In the genomic region with DNA sequence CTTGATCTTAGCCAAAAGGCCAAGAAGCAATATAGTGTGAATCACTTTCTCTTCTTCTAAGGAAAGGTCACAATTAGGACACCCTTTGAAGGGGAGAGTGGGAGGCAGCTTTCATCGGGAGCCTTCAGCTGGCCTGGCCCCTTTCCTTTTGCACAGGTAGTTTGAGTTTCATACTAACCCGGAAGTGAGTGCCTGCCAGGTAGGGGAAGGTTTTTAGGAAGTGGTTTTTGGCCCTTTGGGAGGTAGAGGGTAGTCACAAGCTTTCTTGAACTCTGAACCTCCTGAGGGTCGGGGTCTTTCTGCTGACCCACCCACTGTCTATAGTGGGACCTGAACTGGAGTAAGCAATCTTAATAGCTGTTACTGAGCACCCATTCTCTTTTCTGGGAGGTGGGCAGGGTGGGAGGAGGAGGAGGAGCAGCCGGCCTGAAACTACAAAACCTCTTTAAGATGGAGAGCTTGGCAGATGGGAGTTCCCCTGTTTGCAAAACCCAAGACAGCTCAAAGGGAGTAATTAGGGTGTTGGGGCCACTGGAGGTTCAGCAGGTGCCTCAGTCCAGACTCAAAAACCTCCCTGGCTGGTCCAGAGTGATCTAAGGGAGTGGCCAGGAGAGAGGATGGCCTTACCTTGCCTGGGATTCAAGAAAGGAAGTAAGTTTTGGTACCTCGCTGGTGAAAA, we compare ENCODE assay signal across 9 cellular contexts. TPM values are rescaled to one million over a fixed set of nuclear protein-coding genes. Genes with fewer than 3 reads are reported as not detected.
DNase-seq lines count a peak whose midpoint lies in the region; ATAC-seq, FAIRE-seq and TF ChIP-seq lines count a peak whose summit lies in the region.
"Had no signal": no experiment of that assay in that cellular context is flagged by ENCODE, and none has a peak within 500 bp of the region (broad histone marks: within the 10 kb centered on the region; RNA-seq: fewer than 3 reads in every experiment).

No MANE protein-coding gene starts in this region.

- POLR2A ChIA-PET in HCT116 (lab: Charles Lee) = no interaction called here

- H2AFZ ChIP-seq in HCT116 (ENCODE audit: low read depth, low read length, poor library complexity, severe bottlenecking) = no peak overlapping the region

- TF ChIP-seq RAD21 in HCT116 (IDR thresholded peaks at IDR 0.05; ENCODE audit: low read depth) = no peak

- intact Hi-C loops in HCT116 (cut with micrococcal nuclease) = no loop called here

- no peaks in the 10 kb centered on the region for H3K9me3 Mint-ChIP-seq in mesothelial cell of epicardium

- no peak for TF ChIP-seq POLR2A in HCT116 (IDR thresholded peaks at IDR 0.05; ENCODE audit: borderline replicate concordance, extremely low read depth, insufficient read depth, insufficient read length)

- RAD21 ChIA-PET in HCT116 (lab: Charles Lee; ENCODE audit: low non-redundant PET in 1 of 2, low total read pairs in 2 of 2, uncharacterized antibody in 2 of 2, unreplicated experiment in 2 of 2) = no interaction called here

- BruUV-seq in HCT116 (replicated peaks; lab: Mats Ljungman, UMichigan) = TSS peak; percentile 3

- CTCF ChIA-PET in HCT116 (lab: Charles Lee) = no interaction called here

- no peaks in the 10 kb centered on the region for H3K27me3 ChIP-seq in HCT116 (ENCODE audit: insufficient read depth, low read length)

- no peaks in the 10 kb centered on the region for H3K27me3 Mint-ChIP-seq in mesothelial cell of epicardium (ENCODE audit: low read depth)

- H3K27ac Mint-ChIP-seq in mesothelial cell of epicardium = peak overlapping the region; percentile 21

- H3K4me3 ChIP-seq in HCT116 (replicated peaks in 1 of 2; ENCODE audit: low read depth in 1 of 2, low read length in 2 of 2) = no peak overlapping the region

- no peaks in the 10 kb centered on the region for H3K9me2 ChIP-seq in HCT116 (ENCODE audit: insufficient read depth)

- no peak overlapping the region for H3K9ac ChIP-seq in HCT116 (ENCODE audit: low read length)

- H3K27ac ChIP-seq in HCT116 (ENCODE audit: low read depth, low read length) = no peak overlapping the region

- H4K20me1 ChIP-seq in HCT116 (ENCODE audit: insufficient read depth) = peaks cover 48% of the 10 kb centered on the region; the same call in 1 of the 2 replicates

- peak overlapping the region; percentile 9; the same call in 1 of the 2 replicates for H3K4me2 ChIP-seq in HCT116 (ENCODE audit: low read length)

- peaks cover 49% of the 10 kb centered on the region for H3K4me1 Mint-ChIP-seq in mesothelial cell of epicardium

- peak; percentile 76 for FAIRE-seq in GM18507 (lab: Jason Lieb, UNC)

- H3K79me2 ChIP-seq in HCT116 (ENCODE audit: insufficient read depth, low read length) = peaks cover 99% of the 10 kb centered on the region

- H3K36me3 Mint-ChIP-seq in mesothelial cell of epicardium = no peaks in the 10 kb centered on the region

- no peaks in the 10 kb centered on the region for H3K9me3 ChIP-seq in HCT116 (ENCODE audit: control insufficient read depth in 1 of 2, insufficient read depth in 1 of 2, low read depth in 1 of 2, low read length in 2 of 2)

- TF ChIP-seq CTCF in HCT116 (IDR thresholded peaks at IDR 0.05 in 2 of 3, conservative IDR thresholded peaks at IDR 0.05 in 1 of 3; ENCODE audit: borderline replicate concordance in 1 of 3, insufficient read depth in 1 of 3, low read depth in 2 of 3, low read length in 2 of 3) (no peak), mesothelial cell of epicardium (IDR thresholded peaks at IDR 0.05; ENCODE audit: unreplicated experiment) (no peak)

- ATAC-seq in HCT116 (no peak), GM19324 (IDR thresholded peaks at IDR 0.05; ENCODE audit: low FRiP score, unreplicated experiment) (no peak)

- no peak overlapping the region for H3K4me3 Mint-ChIP-seq in mesothelial cell of epicardium

- DNase-seq in GM18507 (ENCODE audit: extremely low spot score, insufficient read length, low read depth) = no peak
- no peak for DNase-seq in HCT116 (ENCODE audit: low read depth, low spot score)
- peak; percentile 3 for DNase-seq in T follicular helper cell (ENCODE audit: low read depth)
- no peak for DNase-seq in mesothelial cell of epicardium (ENCODE audit: low spot score in 2 of 2, unreplicated experiment in 2 of 2)
- no peak for DNase-seq in ureter (ENCODE audit: low spot score)
- DNase-seq in SKM-1 treated with dmso at 0.1 percent for 144 hours (lab: John Stamatoyannopoulos, UW; ENCODE audit: unreplicated experiment) = no peak
- DNase-seq in activated gamma-delta T cell (lab: John Stamatoyannopoulos, UW) = no peak
- DNase-seq: mesendoderm had no signal

- peaks cover 26 to 56% of the 10 kb centered on the region in 2 experiments for H3K4me1 ChIP-seq in HCT116 (ENCODE audit: control insufficient read depth in 1 of 2, insufficient read depth in 2 of 2, low read length in 2 of 2)

- H3K36me3 ChIP-seq in HCT116 (ENCODE audit: control insufficient read depth in 1 of 2, insufficient read depth in 2 of 2, low read length in 2 of 2) = peaks cover 0 to 4% of the 10 kb centered on the region in 2 experiments; a peak in 1 of 4 replicates

TF ChIP-seq in HCT116, 20 proteins besides CTCF, POLR2A, EP300 and RAD21:
- TF ChIP-seq, protein P1, sequence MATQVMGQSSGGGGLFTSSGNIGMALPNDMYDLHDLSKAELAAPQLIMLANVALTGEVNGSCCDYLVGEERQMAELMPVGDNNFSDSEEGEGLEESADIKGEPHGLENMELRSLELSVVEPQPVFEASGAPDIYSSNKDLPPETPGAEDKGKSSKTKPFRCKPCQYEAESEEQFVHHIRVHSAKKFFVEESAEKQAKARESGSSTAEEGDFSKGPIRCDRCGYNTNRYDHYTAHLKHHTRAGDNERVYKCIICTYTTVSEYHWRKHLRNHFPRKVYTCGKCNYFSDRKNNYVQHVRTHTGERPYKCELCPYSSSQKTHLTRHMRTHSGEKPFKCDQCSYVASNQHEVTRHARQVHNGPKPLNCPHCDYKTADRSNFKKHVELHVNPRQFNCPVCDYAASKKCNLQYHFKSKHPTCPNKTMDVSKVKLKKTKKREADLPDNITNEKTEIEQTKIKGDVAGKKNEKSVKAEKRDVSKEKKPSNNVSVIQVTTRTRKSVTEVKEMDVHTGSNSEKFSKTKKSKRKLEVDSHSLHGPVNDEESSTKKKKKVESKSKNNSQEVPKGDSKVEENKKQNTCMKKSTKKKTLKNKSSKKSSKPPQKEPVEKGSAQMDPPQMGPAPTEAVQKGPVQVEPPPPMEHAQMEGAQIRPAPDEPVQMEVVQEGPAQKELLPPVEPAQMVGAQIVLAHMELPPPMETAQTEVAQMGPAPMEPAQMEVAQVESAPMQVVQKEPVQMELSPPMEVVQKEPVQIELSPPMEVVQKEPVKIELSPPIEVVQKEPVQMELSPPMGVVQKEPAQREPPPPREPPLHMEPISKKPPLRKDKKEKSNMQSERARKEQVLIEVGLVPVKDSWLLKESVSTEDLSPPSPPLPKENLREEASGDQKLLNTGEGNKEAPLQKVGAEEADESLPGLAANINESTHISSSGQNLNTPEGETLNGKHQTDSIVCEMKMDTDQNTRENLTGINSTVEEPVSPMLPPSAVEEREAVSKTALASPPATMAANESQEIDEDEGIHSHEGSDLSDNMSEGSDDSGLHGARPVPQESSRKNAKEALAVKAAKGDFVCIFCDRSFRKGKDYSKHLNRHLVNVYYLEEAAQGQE (IDR thresholded peaks at IDR 0.05; ENCODE audit: low read depth) = no peak
- TF ChIP-seq ZFX (IDR thresholded peaks at IDR 0.05) (no peak), EZH2phosphoT487 (IDR thresholded peaks at IDR 0.05; ENCODE audit: borderline replicate concordance) (no peak), SP1 (IDR thresholded peaks at IDR 0.05; ENCODE audit: low read depth) (no peak)

RNA-seq across cellular contexts. Expression of a gene that starts 6.0 kb away (rescaled TPM):
- total RNA-seq in HCT116 (2021; ENCODE audit: unreplicated experiment) = 201 TPM
- 71.0 and 79.3 TPM in 2 replicates for polyA plus RNA-seq in HCT116 (2012)
- 245 to 249 TPM (median 245 TPM) in 3 replicates for total RNA-seq in mesothelial cell of epicardium
- 300 TPM for total RNA-seq in ureter
